10 cellular contexts compared by ENCODE assay signal in genomic region chr5:95178046-95178651, GRCh38.
A peak's percentile ranks its signal among the peaks of the same experiment; 100 is the strongest.
DNase-seq lines count a peak whose midpoint lies in the region; ATAC-seq lines count a peak whose summit lies in the region.
"Had no signal": no experiment of that assay in that cellular context is flagged by ENCODE, and none has a peak within 500 bp of the region (broad histone marks: within the 10 kb centered on the region; RNA-seq: fewer than 3 reads in every experiment).

No MANE protein-coding gene starts in this region.

- peak overlapping the region; percentile 22 for H3K27ac ChIP-seq in neuronal stem cell (replicated peaks; ENCODE audit: low read length)

- no peak overlapping the region for H3K23ac ChIP-seq in neuronal stem cell (ENCODE audit: low read depth, low read length, poor library complexity)

- no peaks in the 10 kb centered on the region for H3K27me3 ChIP-seq in neuronal stem cell (ENCODE audit: control insufficient read depth in 3 of 3, insufficient read depth in 3 of 3, low read depth in 1 of 3, low read length in 3 of 3)

- H3K79me1 ChIP-seq in neuronal stem cell (ENCODE audit: low read depth, low read length) = no peaks in the 10 kb centered on the region

- no CpG with 5 or more reads among the region's 4 CpGs for WGBS in neuronal stem cell (ENCODE audit: extremely low coverage in 2 of 2, insufficient read length in 2 of 2, insufficient replicate concordance in 1 of 2), 2 donors

- H3K4me3 ChIP-seq in neuronal stem cell (ENCODE audit: low read length in 2 of 2) = no peak overlapping the region

- H3K9me3 ChIP-seq in neuronal stem cell (replicated peaks in 1 of 2; ENCODE audit: control insufficient read depth in 2 of 2, insufficient read depth in 1 of 2, low read depth in 1 of 2, low read length in 2 of 2) = no peaks in the 10 kb centered on the region

- H3K4ac ChIP-seq in neuronal stem cell (ENCODE audit: low read length) = no peak overlapping the region

- DNase-seq in NAMALWA (ENCODE audit: low spot score) = peak; percentile 78
- DNase-seq in astrocyte of the hippocampus (ENCODE audit: low read depth, low spot score) = peak; percentile 96
- peak; percentile 64 for DNase-seq in neuronal stem cell (ENCODE audit: low spot score)
- no peak for DNase-seq in RKO (ENCODE audit: low spot score)
- DNase-seq in cardiac septum (ENCODE audit: low spot score) = no peak
- DNase-seq in activated CD8-positive, alpha-beta memory T cell treated with anti-CD3 and anti-CD28 coated beads, Interleukin-2, amount 50 U/mL, for 4 hours = no peak
- DNase-seq: MM.1S; stimulated activated CD4-positive, alpha-beta T cell treated with anti-CD3 and anti-CD28 coated beads, Interleukin-4, amount 100 ng/mL, for 1 hour had no signal

- H2BK15ac ChIP-seq in neuronal stem cell (ENCODE audit: low read length) = no peak overlapping the region

- H3K18ac ChIP-seq in neuronal stem cell (ENCODE audit: low read length) = no peak overlapping the region

- no peak overlapping the region for H3K14ac ChIP-seq in neuronal stem cell (ENCODE audit: low read length)

- peaks cover 3 to 4% of the 10 kb centered on the region in 2 donors for H3K4me1 ChIP-seq in neuronal stem cell (ENCODE audit: control insufficient read depth in 2 of 2, insufficient read depth in 1 of 2, low read depth in 1 of 2, low read length in 2 of 2)

- H3K4me2 ChIP-seq in neuronal stem cell (ENCODE audit: insufficient read depth, low read length, poor library complexity, severe bottlenecking) = no peak overlapping the region

- H2BK12ac ChIP-seq in neuronal stem cell (ENCODE audit: low read length) = no peak overlapping the region

- no peak overlapping the region for H2AK5ac ChIP-seq in neuronal stem cell (ENCODE audit: low read depth, low read length)

- H3K36me3 ChIP-seq in neuronal stem cell (replicated peaks in 1 of 2; ENCODE audit: control insufficient read depth in 2 of 2, insufficient read depth in 2 of 2, low read length in 2 of 2) = no peaks in the 10 kb centered on the region

- H2BK120ac ChIP-seq in neuronal stem cell (ENCODE audit: low read depth, low read length) = no peak overlapping the region

- ATAC-seq in GM18868 (IDR thresholded peaks at IDR 0.05; ENCODE audit: unreplicated experiment) (peak; percentile 54), HG02571 (IDR thresholded peaks at IDR 0.05; ENCODE audit: unreplicated experiment) (no peak)

- no peak overlapping the region for H4K91ac ChIP-seq in neuronal stem cell (ENCODE audit: low read depth, low read length, poor library complexity)

- H4K8ac ChIP-seq in neuronal stem cell (ENCODE audit: low read depth, low read length) = no peak overlapping the region

- intact Hi-C loops in cardiac septum (cut with DNase I) = no loop called here

- H2AFZ ChIP-seq in neuronal stem cell (ENCODE audit: low read length) = peak overlapping the region; percentile 82

- H2BK5ac ChIP-seq in neuronal stem cell (ENCODE audit: low read length) = no peak overlapping the region

- H3K9ac ChIP-seq in neuronal stem cell (ENCODE audit: low read depth, low read length, poor library complexity) = no peak overlapping the region

Comparison
In these comparisons a context has a peak if more than half of its experiments do, and no peak if none do; other contexts are left out.
1. DNase-seq: peak in NAMALWA (single experiment), astrocyte of the hippocampus (single experiment) and neuronal stem cell (single experiment); none in RKO (single experiment), cardiac septum (single experiment) and activated CD8-positive, alpha-beta memory T cell treated with anti-CD3 and anti-CD28 coated beads, Interleukin-2, amount 50 U/mL, for 4 hours (single experiment).